Comparison of ENCODE assay signal across 10 cellular contexts in the genomic region with DNA sequence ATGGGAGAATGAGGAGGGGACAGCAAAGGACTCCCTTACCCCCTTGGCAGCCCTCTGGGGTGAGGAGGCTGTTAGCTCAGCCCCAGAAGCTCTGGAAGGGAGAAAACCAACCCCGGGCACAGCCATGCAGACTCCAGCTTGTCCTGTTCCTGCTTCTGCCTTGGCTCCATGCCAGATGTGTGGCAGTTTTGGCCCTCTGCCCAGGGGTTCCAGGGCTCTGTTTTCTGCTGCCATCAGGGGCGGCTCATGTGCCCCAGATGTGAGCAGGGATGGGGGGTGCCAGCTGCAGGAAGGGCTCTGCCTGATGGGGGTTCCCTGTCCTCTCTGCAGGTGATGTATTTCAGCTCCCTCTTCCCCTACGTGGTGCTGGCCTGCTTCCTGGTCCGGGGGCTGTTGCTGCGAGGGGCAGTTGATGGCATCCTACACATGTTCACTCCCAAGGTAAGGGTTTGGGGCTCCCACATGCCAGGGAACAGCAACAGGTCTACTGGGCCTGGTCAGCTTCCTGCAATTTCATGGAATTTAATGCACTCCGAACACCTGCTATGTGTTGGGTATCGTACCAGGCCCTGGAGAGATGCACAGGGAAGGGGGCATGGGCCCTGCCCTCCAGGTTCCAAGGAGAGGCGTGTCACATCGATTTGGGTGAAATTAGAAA. TPM values are rescaled to one million over a fixed set of nuclear protein-coding genes. Genes with fewer than 3 reads are reported as not detected.
DNase-seq lines count a peak whose midpoint lies in the region; ATAC-seq and TF ChIP-seq lines count a peak whose summit lies in the region.
"Had no signal": no experiment of that assay in that cellular context is flagged by ENCODE, and none has a peak within 500 bp of the region (broad histone marks: within the 10 kb centered on the region; RNA-seq: fewer than 3 reads in every experiment).

No MANE protein-coding gene starts in this region.

- H3K27ac ChIP-seq in testis = no peak overlapping the region
- H3K27ac ChIP-seq: tibial nerve had no signal

- WGBS in testis, 2 donors = 60 to 64% methylated on average over 5 to 9 of the region's 9 CpGs

- H3K36me3 ChIP-seq in testis (ENCODE audit: low read depth, missing control alignments) = no peaks in the 10 kb centered on the region
- H3K36me3 ChIP-seq: tibial nerve had no signal

- TF ChIP-seq POLR2A in erythroblast (IDR thresholded peaks at IDR 0.05; ENCODE audit: low read length) = no peak
- no peak for TF ChIP-seq POLR2A in testis (IDR thresholded peaks at IDR 0.05)

- DNase-seq in NCI-H146 (lab: John Stamatoyannopoulos, UW) = peak; percentile 30
- no peak for DNase-seq in NCI-H146 treated with DMSO at 0.1 percent for 48 hours (lab: John Stamatoyannopoulos, UW; ENCODE audit: unreplicated experiment)
- peak; percentile 87 for DNase-seq in NCI-H510A treated with DMSO at 0.1 percent for 48 hours (lab: John Stamatoyannopoulos, UW)
- DNase-seq in erythroblast (lab: John Stamatoyannopoulos, UW) = peak; percentile 19 to 42
- peak; percentile 51 for DNase-seq in testis
- no peak for DNase-seq in RKO (ENCODE audit: low spot score)
- DNase-seq: stimulated activated CD4-positive, alpha-beta T cell treated with anti-CD3 and anti-CD28 coated beads, Interleukin-4, amount 100 ng/mL, for 4 hours had no signal

- no peaks in the 10 kb centered on the region for H3K9me3 ChIP-seq in testis

- intact Hi-C loops in testis (cut with DNase I; ENCODE audit: low total_unique reads) = no loop called here

- ATAC-seq in HG03571 (IDR thresholded peaks at IDR 0.05; ENCODE audit: unreplicated experiment) (no peak), GM21381 (IDR thresholded peaks at IDR 0.05; ENCODE audit: unreplicated experiment) (no peak)

- no peak for TF ChIP-seq CTCF in testis (IDR thresholded peaks at IDR 0.05)

- H3K4me3 ChIP-seq in testis = no peak overlapping the region
- H3K4me3 ChIP-seq: tibial nerve had no signal

- H3K4me1 ChIP-seq in testis = no peaks in the 10 kb centered on the region
- H3K4me1 ChIP-seq: tibial nerve had no signal

- H3K27me3 ChIP-seq in testis = no peaks in the 10 kb centered on the region
- H3K27me3 ChIP-seq: tibial nerve had no signal

RNA-seq across cellular contexts. Expression of a gene that starts 26.1 kb away (rescaled TPM):
- 1 to 10 TPM; 4.5 to 5.3 TPM for total RNA-seq in testis
- 3.6 TPM for polyA plus RNA-seq in testis (ENCODE audit: insufficient read depth, low read depth, low replicate concordance)

RNA-seq across cellular contexts. Expression of a gene that starts 33.7 kb away (rescaled TPM):
- 10 to 100 TPM; 21.7 to 24.8 TPM for total RNA-seq in testis
- 9.5 TPM for polyA plus RNA-seq in testis (ENCODE audit: insufficient read depth, low read depth, low replicate concordance)

Comparison
In these comparisons a context has a peak if more than half of its experiments do, and no peak if none do; other contexts are left out.
1. DNase-seq: peak in NCI-H146 (single experiment), NCI-H510A treated with DMSO at 0.1 percent for 48 hours (single experiment), erythroblast (2 of 2) and testis (single experiment); none in NCI-H146 treated with DMSO at 0.1 percent for 48 hours (single experiment) and RKO (single experiment).